ENCODE assay signal across 16 cellular contexts in genomic region chr7:45238806-45239205, GRCh38.
"Had no signal": no experiment of that assay in that cellular context is flagged by ENCODE, and none has a peak within 500 bp of the region (broad histone marks: within the 10 kb centered on the region; RNA-seq: fewer than 3 reads in every experiment).

No MANE protein-coding gene starts in this region.

- H3K9me3 ChIP-seq: breast epithelium, gastroesophageal sphincter, neutrophil, right lobe of liver had no signal

- DNase-seq: activated CD4-positive, alpha-beta T cell treated with anti-CD3 and anti-CD28 coated beads, Interleukin-2, amount 10 ng/mL, durations not matched to agents 24 days and 14 days; activated naive CD4-positive, alpha-beta T cell; naive thymus-derived CD8-positive, alpha-beta T cell; right lobe of liver; stimulated activated CD4-positive, alpha-beta T cell treated with anti-CD3 and anti-CD28 coated beads, Interleukin-12 subunit alpha, Interleukin-12 subunit beta, amount 100 ng/mL, for 4 hours; stimulated activated naive CD4-positive, alpha-beta T cell; trophoblast cell had no signal

- H3K79me2 ChIP-seq: hepatocyte had no signal

- H3K4me2 ChIP-seq: hepatocyte had no signal

- H3K36me3 ChIP-seq: breast epithelium, gastroesophageal sphincter, neutrophil, right lobe of liver had no signal

- H3K27ac Mint-ChIP-seq: activated CD4-positive, alpha-beta T cell treated with anti-CD3 and anti-CD28 coated beads, Interleukin-2, amount 10 ng/mL, durations not matched to agents 24 days and 14 days; activated T-helper 1 cell treated with anti-CD3 and anti-CD28 coated beads, Interleukin-12 subunit alpha, Interleukin-12 subunit beta, Interleukin-2, Interleukin-4 antibody, amounts not matched to agents 30 ng/mL and 10 ng/mL and 1 ng/mL, durations not matched to agents 14 hours and 24 hours and 36 hours; naive thymus-derived CD8-positive, alpha-beta T cell; progenitor cell of endocrine pancreas; T-helper 1 cell treated with Interleukin-12 subunit alpha and Interleukin-12 subunit beta and Interleukin-4 antibody, amounts not matched to agents 30 μg/mL and 1 μg/mL, for 36 hours; WTC11 had no signal

- H3K4me1 Mint-ChIP-seq: activated CD4-positive, alpha-beta T cell treated with anti-CD3 and anti-CD28 coated beads, Interleukin-2, amount 10 ng/mL, durations not matched to agents 24 days and 14 days; naive thymus-derived CD8-positive, alpha-beta T cell; WTC11 had no signal

- H3K4me3 ChIP-seq: breast epithelium, gastroesophageal sphincter, hepatocyte, lung, right lobe of liver had no signal

- H2AFZ ChIP-seq: hepatocyte had no signal

- H3K36me3 Mint-ChIP-seq: naive thymus-derived CD8-positive, alpha-beta T cell; WTC11 had no signal

- ATAC-seq: gastroesophageal sphincter; naive thymus-derived CD8-positive, alpha-beta T cell; right lobe of liver; WTC11 had no signal

- H3K4me1 ChIP-seq: breast epithelium, gastroesophageal sphincter, right lobe of liver had no signal

- H3K27me3 ChIP-seq: breast epithelium, right lobe of liver had no signal

- H3K4me3 Mint-ChIP-seq: activated CD4-positive, alpha-beta T cell treated with anti-CD3 and anti-CD28 coated beads, Interleukin-2, amount 10 ng/mL, durations not matched to agents 24 days and 14 days; activated T-helper 1 cell treated with anti-CD3 and anti-CD28 coated beads, Interleukin-12 subunit alpha, Interleukin-12 subunit beta, Interleukin-2, Interleukin-4 antibody, amounts not matched to agents 30 ng/mL and 10 ng/mL and 1 ng/mL, durations not matched to agents 14 hours and 24 hours and 36 hours; naive thymus-derived CD8-positive, alpha-beta T cell; T-helper 1 cell treated with Interleukin-12 subunit alpha and Interleukin-12 subunit beta and Interleukin-4 antibody, amounts not matched to agents 30 μg/mL and 1 μg/mL, for 36 hours; WTC11 had no signal

- H3K27ac ChIP-seq: hepatocyte, neutrophil, right lobe of liver had no signal
